ENCODE assay signal across 9 cellular contexts in genomic region chr4:2936773-2937145, GRCh38. TPM values are rescaled to one million over a fixed set of nuclear protein-coding genes. Genes with fewer than 3 reads are reported as not detected.
DNase-seq lines count a peak whose midpoint lies in the region; ATAC-seq and TF ChIP-seq lines count a peak whose summit lies in the region.
"Had no signal": no experiment of that assay in that cellular context is flagged by ENCODE, and none has a peak within 500 bp of the region (broad histone marks: within the 10 kb centered on the region; RNA-seq: fewer than 3 reads in every experiment).

No MANE protein-coding gene starts in this region.

- H3K14ac ChIP-seq in neuronal stem cell (ENCODE audit: low read length) = no peak overlapping the region

- no peak overlapping the region for H3K9ac ChIP-seq in neuronal stem cell (ENCODE audit: low read depth, low read length, poor library complexity)

- peaks cover 28% of the 10 kb centered on the region for H3K79me2 ChIP-seq in hepatocyte

- H4K20me1 ChIP-seq in hepatocyte (ENCODE audit: insufficient read depth, poor library complexity, severe bottlenecking) = no peaks in the 10 kb centered on the region

- H3K27ac Mint-ChIP-seq in activated CD8-positive, alpha-beta T cell treated with anti-CD3 and anti-CD28 coated beads for 36 hours = peak overlapping the region; percentile 90
- H3K27ac Mint-ChIP-seq in stimulated activated naive CD8-positive, alpha-beta T cell treated with anti-CD3 and anti-CD28 coated beads, Interleukin-15, amount 100 ng/mL, for 72 hours = peak overlapping the region; percentile 95 to 97

- H3K4me1 ChIP-seq in hepatocyte (ENCODE audit: insufficient read depth) (peaks cover 25% of the 10 kb centered on the region), neuronal stem cell (ENCODE audit: control insufficient read depth in 2 of 2, insufficient read depth in 1 of 2, low read depth in 1 of 2, low read length in 2 of 2) (peaks cover 6 to 8% of the 10 kb centered on the region in 2 donors)

- H4K91ac ChIP-seq in neuronal stem cell (ENCODE audit: low read depth, low read length, poor library complexity) = no peak overlapping the region

- no peak overlapping the region for H3K23ac ChIP-seq in neuronal stem cell (ENCODE audit: low read depth, low read length, poor library complexity)

- H3K36me3 ChIP-seq in hepatocyte (replicated peaks; ENCODE audit: insufficient read depth, low read depth) (no peaks in the 10 kb centered on the region), neuronal stem cell (replicated peaks in 1 of 2; ENCODE audit: control insufficient read depth in 2 of 2, insufficient read depth in 2 of 2, low read length in 2 of 2) (peaks cover 46 to 73% of the 10 kb centered on the region in 2 donors)

- no peak overlapping the region for H3K4ac ChIP-seq in neuronal stem cell (ENCODE audit: low read length)

- H3K27ac ChIP-seq in hepatocyte (peak overlapping the region; percentile 54), neuronal stem cell (replicated peaks; ENCODE audit: low read length) (no peak overlapping the region)
- H3K27ac ChIP-seq: SJSA1 had no signal

- H3K9me3 ChIP-seq in hepatocyte (ENCODE audit: low read depth) (no peaks in the 10 kb centered on the region), neuronal stem cell (replicated peaks in 1 of 2; ENCODE audit: control insufficient read depth in 2 of 2, insufficient read depth in 1 of 2, low read depth in 1 of 2, low read length in 2 of 2) (no peaks in the 10 kb centered on the region)
- H3K9me3 ChIP-seq: SJSA1 had no signal

- peaks cover 69% of the 10 kb centered on the region for H3K36me3 Mint-ChIP-seq in activated CD8-positive, alpha-beta T cell treated with anti-CD3 and anti-CD28 coated beads for 36 hours (ENCODE audit: low read depth)

- H2BK5ac ChIP-seq in neuronal stem cell (ENCODE audit: low read length) = no peak overlapping the region

- H3K4me2 ChIP-seq in hepatocyte (peak overlapping the region; percentile 92), neuronal stem cell (ENCODE audit: insufficient read depth, low read length, poor library complexity, severe bottlenecking) (no peak overlapping the region)

- no peaks in the 10 kb centered on the region for H3K27me3 ChIP-seq in hepatocyte
- no peaks in the 10 kb centered on the region for H3K27me3 ChIP-seq in neuronal stem cell (ENCODE audit: control insufficient read depth in 3 of 3, insufficient read depth in 3 of 3, low read depth in 1 of 3, low read length in 3 of 3)
- H3K27me3 ChIP-seq: SJSA1 had no signal

- peak; percentile 79 for DNase-seq in activated CD8-positive, alpha-beta T cell treated with anti-CD3 and anti-CD28 coated beads for 36 hours
- DNase-seq in hepatocyte (ENCODE audit: low spot score) (peak; percentile 42), neuronal stem cell (ENCODE audit: low spot score) (no peak), SHP77 (lab: John Stamatoyannopoulos, UW) (no peak), germinal center (ENCODE audit: low spot score) (no peak)
- peak; percentile 38 to 64 for DNase-seq in stimulated activated naive CD8-positive, alpha-beta T cell treated with anti-CD3 and anti-CD28 coated beads, Interleukin-15, amount 100 ng/mL, for 72 hours

- H2BK120ac ChIP-seq in neuronal stem cell (ENCODE audit: low read depth, low read length) = no peak overlapping the region

- intact Hi-C loops in activated CD8-positive, alpha-beta T cell treated with anti-CD3 and anti-CD28 coated beads for 36 hours (cut with micrococcal nuclease) = loop anchor here (2.0 to 5.0 kb wide), 4 partner anchors 26 to 189 kb away; partner anchors contain the start of genes GRK4 and NOP14

- H3K9me2 ChIP-seq in hepatocyte (replicated peaks; ENCODE audit: insufficient read depth) = no peaks in the 10 kb centered on the region

- H3K4me1 Mint-ChIP-seq in activated CD8-positive, alpha-beta T cell treated with anti-CD3 and anti-CD28 coated beads for 36 hours (ENCODE audit: low read depth) = peaks cover 53% of the 10 kb centered on the region
- peaks cover 69% of the 10 kb centered on the region for H3K4me1 Mint-ChIP-seq in stimulated activated naive CD8-positive, alpha-beta T cell treated with anti-CD3 and anti-CD28 coated beads, Interleukin-15, amount 100 ng/mL, for 72 hours

- no peak overlapping the region for H2BK15ac ChIP-seq in neuronal stem cell (ENCODE audit: low read length)

- no peak overlapping the region for H4K8ac ChIP-seq in neuronal stem cell (ENCODE audit: low read depth, low read length)

- no peak overlapping the region for H2AK5ac ChIP-seq in neuronal stem cell (ENCODE audit: low read depth, low read length)

- H3K4me3 ChIP-seq in hepatocyte = no peak overlapping the region
- peak overlapping the region in 1 of 2 donors; percentile 22 for H3K4me3 ChIP-seq in neuronal stem cell (ENCODE audit: low read length in 2 of 2)
- H3K4me3 ChIP-seq: SJSA1 had no signal

- H2AFZ ChIP-seq in hepatocyte (no peak overlapping the region), neuronal stem cell (ENCODE audit: low read length) (no peak overlapping the region)

- no peak for TF ChIP-seq CTCF in activated CD8-positive, alpha-beta T cell treated with anti-CD3 and anti-CD28 coated beads for 36 hours (IDR thresholded peaks at IDR 0.05)
- no peak for TF ChIP-seq CTCF in hepatocyte (IDR thresholded peaks at IDR 0.05; ENCODE audit: poor library complexity)

- H3K27me3 Mint-ChIP-seq in activated CD8-positive, alpha-beta T cell treated with anti-CD3 and anti-CD28 coated beads for 36 hours = no peaks in the 10 kb centered on the region
- H3K27me3 Mint-ChIP-seq in stimulated activated naive CD8-positive, alpha-beta T cell treated with anti-CD3 and anti-CD28 coated beads, Interleukin-15, amount 100 ng/mL, for 72 hours = no peaks in the 10 kb centered on the region

- CTCF ChIA-PET in activated CD8-positive, alpha-beta T cell treated with anti-CD3 and anti-CD28 coated beads for 36 hours (lab: Charles Lee) = interaction anchor here (0.8 to 6.2 kb wide), 5 partner anchors 8 to 191 kb away, joined by 3 to 59 read pairs (median 5); no protein-coding TSS in a partner anchor

- H3K9me3 Mint-ChIP-seq in activated CD8-positive, alpha-beta T cell treated with anti-CD3 and anti-CD28 coated beads for 36 hours = no peaks in the 10 kb centered on the region
- H3K9me3 Mint-ChIP-seq in stimulated activated naive CD8-positive, alpha-beta T cell treated with anti-CD3 and anti-CD28 coated beads, Interleukin-15, amount 100 ng/mL, for 72 hours = no peaks in the 10 kb centered on the region

- POLR2A ChIA-PET in activated CD8-positive, alpha-beta T cell treated with anti-CD3 and anti-CD28 coated beads for 36 hours (lab: Charles Lee) = interaction anchor here (1.0 to 7.6 kb wide), 12 partner anchors 13 to 190 kb away, joined by 3 to 121 read pairs (median 8); no protein-coding TSS in a partner anchor

- H3K79me1 ChIP-seq in neuronal stem cell (ENCODE audit: low read depth, low read length) = peaks cover 22% of the 10 kb centered on the region

- H3K18ac ChIP-seq in neuronal stem cell (ENCODE audit: low read length) = no peak overlapping the region

- H3K4me3 Mint-ChIP-seq in activated CD8-positive, alpha-beta T cell treated with anti-CD3 and anti-CD28 coated beads for 36 hours = peak overlapping the region; percentile 87
- H3K4me3 Mint-ChIP-seq in stimulated activated naive CD8-positive, alpha-beta T cell treated with anti-CD3 and anti-CD28 coated beads, Interleukin-15, amount 100 ng/mL, for 72 hours = peak overlapping the region; percentile 89 to 91

- H2BK12ac ChIP-seq in neuronal stem cell (ENCODE audit: low read length) = no peak overlapping the region

- WGBS in hepatocyte (ENCODE audit: low lambda C conversion rate, missing lambda C conversion rate) = 91% methylated on average over 6 of the region's 6 CpGs
- no CpG with 5 or more reads among the region's 6 CpGs for WGBS in neuronal stem cell (ENCODE audit: extremely low coverage in 2 of 2, insufficient read length in 2 of 2, insufficient replicate concordance in 1 of 2), 2 donors

- ATAC-seq in GM18511 (IDR thresholded peaks at IDR 0.05; ENCODE audit: unreplicated experiment) = peak; percentile 47
- ATAC-seq in HG03342 (IDR thresholded peaks at IDR 0.05; ENCODE audit: unreplicated experiment) = peak; percentile 33
- peak; percentile 32 for ATAC-seq in activated CD8-positive, alpha-beta T cell treated with anti-CD3 and anti-CD28 coated beads for 36 hours
- ATAC-seq in stimulated activated naive CD8-positive, alpha-beta T cell treated with anti-CD3 and anti-CD28 coated beads, Interleukin-15, amount 100 ng/mL, for 72 hours = peak; percentile 29

RNA-seq across cellular contexts. Expression of gene NOP14, which starts 26.4 kb away (rescaled TPM):
- 10 to 100 TPM; 76.8 to 77.3 TPM for total RNA-seq in activated CD8-positive, alpha-beta T cell treated with anti-CD3 and anti-CD28 coated beads for 36 hours
- 18.2 and 22.7 TPM in 2 replicates for total RNA-seq in hepatocyte
- 18.8 and 21.7 TPM in 2 replicates for polyA plus RNA-seq in hepatocyte
- 21.4 TPM for polyA plus RNA-seq in neuronal stem cell (2013, experiment 1 of 2)
- polyA plus RNA-seq in neuronal stem cell (2013, experiment 2 of 2) = 21.1 TPM

RNA-seq across cellular contexts. Expression of gene GRK4, which starts 26.6 kb away (rescaled TPM):
- total RNA-seq in activated CD8-positive, alpha-beta T cell treated with anti-CD3 and anti-CD28 coated beads for 36 hours = 1 to 10 TPM; 2.8 to 3.0 TPM
- total RNA-seq in hepatocyte = 4.9 and 5.4 TPM in 2 replicates
- 5.5 and 6.1 TPM in 2 replicates for polyA plus RNA-seq in hepatocyte
- 4.2 TPM for polyA plus RNA-seq in neuronal stem cell (2013, experiment 1 of 2)
- polyA plus RNA-seq in neuronal stem cell (2013, experiment 2 of 2) = 3.7 TPM

Comparison
In these comparisons a context has a peak if more than half of its experiments do, and no peak if none do; other contexts are left out.
1. DNase-seq: peak in activated CD8-positive, alpha-beta T cell treated with anti-CD3 and anti-CD28 coated beads for 36 hours (single experiment), hepatocyte (single experiment) and stimulated activated naive CD8-positive, alpha-beta T cell treated with anti-CD3 and anti-CD28 coated beads, Interleukin-15, amount 100 ng/mL, for 72 hours (2 of 2); none in neuronal stem cell (single experiment), SHP77 (0 of 2) and germinal center (single experiment).
2. Peak in every context shown above with its lines, with median percentiles within 50 percentile points of each other: ATAC-seq.